ENCODE assay signal across 7 cellular contexts in the genomic region with DNA sequence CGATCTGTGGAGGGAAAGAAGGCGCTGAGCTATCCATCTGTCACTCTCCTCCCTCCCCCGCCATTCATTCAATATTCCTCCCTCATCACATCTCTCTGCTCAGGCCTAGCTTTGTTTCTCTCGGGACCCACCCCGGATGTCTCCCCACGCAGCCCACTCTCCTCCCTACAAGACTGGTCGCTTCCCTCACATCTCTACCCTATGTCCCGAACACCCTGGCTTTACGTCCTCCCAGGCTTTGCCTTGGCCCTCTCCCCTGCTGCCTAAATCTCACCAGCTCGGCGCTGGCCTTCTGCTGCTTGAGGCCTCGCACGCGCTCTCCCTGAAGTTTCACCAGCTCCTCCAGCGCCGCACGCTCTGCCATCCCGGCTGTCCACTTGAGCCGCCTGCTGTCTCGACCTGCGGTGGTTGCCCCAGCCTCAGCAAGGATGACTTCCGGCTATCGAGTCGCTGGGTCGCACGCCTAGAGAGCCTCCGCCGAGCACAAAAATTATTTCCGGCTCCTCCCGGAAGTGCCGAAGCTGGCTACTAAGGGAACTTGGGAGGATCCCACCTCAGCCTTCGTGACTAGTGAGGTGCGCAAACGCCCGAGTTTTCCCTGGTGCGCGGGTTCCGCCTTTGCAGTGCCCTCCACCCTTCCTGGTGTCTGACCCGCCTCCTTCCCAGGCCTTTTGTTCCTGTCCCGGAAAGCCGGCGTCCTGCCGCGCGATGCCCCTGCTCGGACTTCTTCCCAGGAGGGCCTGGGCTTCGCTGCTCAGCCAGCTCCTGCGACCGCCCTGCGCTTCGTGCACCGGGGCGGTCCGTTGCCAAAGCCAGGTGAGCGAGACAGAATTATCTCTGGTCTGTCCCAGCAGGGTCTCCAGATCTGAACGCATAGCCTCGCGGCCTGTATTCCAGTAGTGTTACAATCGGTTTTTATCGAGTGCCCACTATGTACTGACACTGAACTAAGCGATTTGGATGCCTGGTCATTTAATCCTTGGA.
DNase-seq lines count a peak whose midpoint lies in the region; ATAC-seq, FAIRE-seq and TF ChIP-seq lines count a peak whose summit lies in the region.

A gene with protein sequence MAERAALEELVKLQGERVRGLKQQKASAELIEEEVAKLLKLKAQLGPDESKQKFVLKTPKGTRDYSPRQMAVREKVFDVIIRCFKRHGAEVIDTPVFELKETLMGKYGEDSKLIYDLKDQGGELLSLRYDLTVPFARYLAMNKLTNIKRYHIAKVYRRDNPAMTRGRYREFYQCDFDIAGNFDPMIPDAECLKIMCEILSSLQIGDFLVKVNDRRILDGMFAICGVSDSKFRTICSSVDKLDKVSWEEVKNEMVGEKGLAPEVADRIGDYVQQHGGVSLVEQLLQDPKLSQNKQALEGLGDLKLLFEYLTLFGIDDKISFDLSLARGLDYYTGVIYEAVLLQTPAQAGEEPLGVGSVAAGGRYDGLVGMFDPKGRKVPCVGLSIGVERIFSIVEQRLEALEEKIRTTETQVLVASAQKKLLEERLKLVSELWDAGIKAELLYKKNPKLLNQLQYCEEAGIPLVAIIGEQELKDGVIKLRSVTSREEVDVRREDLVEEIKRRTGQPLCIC (minus strand): TSS at position 430 of the 984 bp plus-strand sequence. CDS start 66 bp downstream, at position 364.
A gene with protein sequence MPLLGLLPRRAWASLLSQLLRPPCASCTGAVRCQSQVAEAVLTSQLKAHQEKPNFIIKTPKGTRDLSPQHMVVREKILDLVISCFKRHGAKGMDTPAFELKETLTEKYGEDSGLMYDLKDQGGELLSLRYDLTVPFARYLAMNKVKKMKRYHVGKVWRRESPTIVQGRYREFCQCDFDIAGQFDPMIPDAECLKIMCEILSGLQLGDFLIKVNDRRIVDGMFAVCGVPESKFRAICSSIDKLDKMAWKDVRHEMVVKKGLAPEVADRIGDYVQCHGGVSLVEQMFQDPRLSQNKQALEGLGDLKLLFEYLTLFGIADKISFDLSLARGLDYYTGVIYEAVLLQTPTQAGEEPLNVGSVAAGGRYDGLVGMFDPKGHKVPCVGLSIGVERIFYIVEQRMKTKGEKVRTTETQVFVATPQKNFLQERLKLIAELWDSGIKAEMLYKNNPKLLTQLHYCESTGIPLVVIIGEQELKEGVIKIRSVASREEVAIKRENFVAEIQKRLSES (plus strand): TSS at position 515 of the 984 bp plus-strand sequence. CDS start 194 bp downstream, at position 709.

- H3K4me3 ChIP-seq in astrocyte of the spinal cord (ENCODE audit: low read depth, low read length): peak within 1 kb of the TSS; percentile 84

- ATAC-seq in HG02973 (IDR thresholded peaks at IDR 0.05; ENCODE audit: unreplicated experiment): peak; percentile 94

- DNase-seq in GM18507 (ENCODE audit: extremely low spot score, insufficient read length, low read depth) (peak; percentile 84), NCI-H2029 (lab: John Stamatoyannopoulos, UW) (peak; percentile 95), T1000 (lab: John Stamatoyannopoulos, UW) (peak; percentile 92), astrocyte of the spinal cord (ENCODE audit: low read depth, low spot score) (peak; percentile 95), hippocampal formation (lab: John Stamatoyannopoulos, UW) (peak; percentile 83 to 85), retina (peak; percentile 95)

- in situ Hi-C loops in astrocyte of the spinal cord (cut with HindIII; ENCODE audit: low sequenced_read_pairs): no loop called here

- TF ChIP-seq CTCF in astrocyte of the spinal cord (IDR thresholded peaks at IDR 0.05; ENCODE audit: low read depth, low read length): no peak

- FAIRE-seq in GM18507 (lab: Jason Lieb, UNC): peak; percentile 94

Comparison
In these comparisons a context has a peak if more than half of its experiments do, and no peak if none do; other contexts are left out.
1. Peak in every context shown above with its lines: DNase-seq, ATAC-seq and H3K4me3 ChIP-seq.